15 cellular contexts compared by ENCODE assay signal in genomic region chr6:36959555-36960250, GRCh38. TPM values are rescaled to one million over a fixed set of nuclear protein-coding genes. Genes with fewer than 3 reads are reported as not detected.
DNase-seq lines count a peak whose midpoint lies in the region; ATAC-seq, FAIRE-seq and TF ChIP-seq lines count a peak whose summit lies in the region.
"Had no signal": no experiment of that assay in that cellular context is flagged by ENCODE, and none has a peak within 500 bp of the region (broad histone marks: within the 10 kb centered on the region; RNA-seq: fewer than 3 reads in every experiment).

No MANE protein-coding gene starts in this region.

- TF ChIP-seq CTCF in upper lobe of right lung (IDR thresholded peaks at IDR 0.05), result no peak

- ATAC-seq in T-cell (replicated peaks in 1 of 4) (no peak), upper lobe of right lung (no peak), HG03139 (IDR thresholded peaks at IDR 0.05; ENCODE audit: unreplicated experiment) (no peak)

- H3K27me3 ChIP-seq in upper lobe of right lung (no peaks in the 10 kb centered on the region), HAP-1 (ENCODE audit: low read depth) (no peaks in the 10 kb centered on the region)

- no peaks in the 10 kb centered on the region for H3K9me3 Mint-ChIP-seq in activated naive CD4-positive, alpha-beta T cell treated with anti-CD3 and anti-CD28 coated beads, Interleukin-2, amount 10 ng/mL, durations not matched to agents 7 days and 5 days
- H3K9me3 Mint-ChIP-seq in T-cell, result no peaks in the 10 kb centered on the region

- no peak overlapping the region for H3K4me3 ChIP-seq in upper lobe of right lung
- H3K4me3 ChIP-seq in HAP-1, result no peak overlapping the region

- H3K4me1 Mint-ChIP-seq in activated naive CD4-positive, alpha-beta T cell treated with anti-CD3 and anti-CD28 coated beads, Interleukin-2, amount 10 ng/mL, durations not matched to agents 7 days and 5 days, result peaks cover 67% of the 10 kb centered on the region
- H3K4me1 Mint-ChIP-seq in T-cell, result peaks cover 51 to 68% (median 62%) of the 10 kb centered on the region in 3 donors

- H3K4me1 ChIP-seq in upper lobe of right lung (peaks cover 8% of the 10 kb centered on the region), HAP-1 (no peaks in the 10 kb centered on the region)

- no peak for FAIRE-seq in GM12892 (lab: Jason Lieb, UNC)

- CTCF ChIA-PET in activated naive CD4-positive, alpha-beta T cell treated with anti-CD3 and anti-CD28 coated beads, Interleukin-2, amount 10 ng/mL, durations not matched to agents 7 days and 5 days (lab: Charles Lee), result interaction anchor here (1.3 kb wide), 1 partner anchor 46 kb away, joined by 3 read pairs; no protein-coding TSS in a partner anchor
- CTCF ChIA-PET in T-cell (lab: Charles Lee), result no interaction called here

- intact Hi-C loops in upper lobe of right lung (cut with DNase I), result no loop called here

- POLR2A ChIA-PET in T-cell (lab: Charles Lee), result interaction anchor here in 1 of 2 donors (0.7 kb wide), 1 partner anchor 46 kb away, joined by 6 read pairs; no protein-coding TSS in a partner anchor

- H3K9me3 ChIP-seq in upper lobe of right lung, result no peaks in the 10 kb centered on the region
- H3K9me3 ChIP-seq in HAP-1, result no peaks in the 10 kb centered on the region

- H3K36me3 Mint-ChIP-seq in activated naive CD4-positive, alpha-beta T cell treated with anti-CD3 and anti-CD28 coated beads, Interleukin-2, amount 10 ng/mL, durations not matched to agents 7 days and 5 days, result no peaks in the 10 kb centered on the region
- no peaks in the 10 kb centered on the region for H3K36me3 Mint-ChIP-seq in T-cell

- no peak for TF ChIP-seq POLR2A in GM12892 (IDR thresholded peaks at IDR 0.05; ENCODE audit: low read depth, low read length)

- no peak overlapping the region for H3K27ac Mint-ChIP-seq in activated naive CD4-positive, alpha-beta T cell treated with anti-CD3 and anti-CD28 coated beads, Interleukin-2, amount 10 ng/mL, durations not matched to agents 7 days and 5 days
- H3K27ac Mint-ChIP-seq in T-cell, result peak overlapping the region; percentile 29 to 34

- in situ Hi-C loops in HAP-1 (cut with MboI; ENCODE audit: low sequenced_read_pairs), result no loop called here

- H3K4me3 Mint-ChIP-seq in activated naive CD4-positive, alpha-beta T cell treated with anti-CD3 and anti-CD28 coated beads, Interleukin-2, amount 10 ng/mL, durations not matched to agents 7 days and 5 days, result no peak overlapping the region
- no peak overlapping the region for H3K4me3 Mint-ChIP-seq in T-cell

- H3K36me3 ChIP-seq in upper lobe of right lung, result no peaks in the 10 kb centered on the region
- H3K36me3 ChIP-seq in HAP-1 (replicated peaks), result no peaks in the 10 kb centered on the region

- H3K27ac ChIP-seq in upper lobe of right lung, result no peak overlapping the region
- H3K27ac ChIP-seq: HL-60 had no signal

- DNase-seq in activated naive CD4-positive, alpha-beta T cell treated with anti-CD3 and anti-CD28 coated beads, Interleukin-2, amount 10 ng/mL, durations not matched to agents 7 days and 5 days, result peak; percentile 10
- no peak for DNase-seq in activated naive CD4-positive, alpha-beta T cell treated with Interleukin-2 at 50 U/mL for 16 hours
- no peak for DNase-seq in T-cell
- DNase-seq in mesenteric fat pad (ENCODE audit: low spot score), result peak; percentile 87
- DNase-seq in upper lobe of right lung, result peak; percentile 54
- no peak for DNase-seq in HAP-1 (ENCODE audit: low spot score in 2 of 2)
- no peak for DNase-seq in GM12892 (ENCODE audit: insufficient read length)
- DNase-seq: KBM-7; NCI-H1092; NCI-H187; NK-92 treated with Interleukin-12 subunit alpha and Interleukin-12 subunit beta, amount 100 ng/mL, for 24 hours had no signal

- H3K27me3 Mint-ChIP-seq in activated naive CD4-positive, alpha-beta T cell treated with anti-CD3 and anti-CD28 coated beads, Interleukin-2, amount 10 ng/mL, durations not matched to agents 7 days and 5 days, result peaks cover 35% of the 10 kb centered on the region
- H3K27me3 Mint-ChIP-seq in T-cell, result no peaks in the 10 kb centered on the region

RNA-seq across cellular contexts. Expression of gene PI16, which starts 5.2 kb away (rescaled TPM):
- 10 to 100 TPM in 1 of 5 donors, 1 to 10 TPM in 4; 3.5 to 27.6 (median 7.8) TPM for total RNA-seq in T-cell
- 22.5 TPM for total RNA-seq in mesenteric fat pad
- total RNA-seq in upper lobe of right lung, result 3.4 TPM
- 0.11 TPM for polyA plus RNA-seq in GM12892 (2012; ENCODE audit: missing spikeins)
- total RNA-seq: A673, M059J had no signal

RNA-seq across cellular contexts. Expression of gene MTCH1, which starts 26.3 kb away (rescaled TPM):
- total RNA-seq in T-cell (100 to 1,000 TPM; 146 to 185 (median 160) TPM), mesenteric fat pad (169 TPM), upper lobe of right lung (194 TPM)
- 75.2 TPM for polyA plus RNA-seq in GM12892 (2012; ENCODE audit: missing spikeins)

RNA-seq across cellular contexts. Expression of gene FGD2, which starts 45.8 kb away (rescaled TPM):
- 10 to 100 TPM in 1 of 5 donors, 1 to 10 TPM in 4; 2.8 to 11.1 (median 3.3) TPM for total RNA-seq in T-cell
- 32.6 TPM for total RNA-seq in mesenteric fat pad
- 56.9 TPM for total RNA-seq in upper lobe of right lung
- polyA plus RNA-seq in GM12892 (2012; ENCODE audit: missing spikeins), result 19.4 TPM
- total RNA-seq: A673, M059J had no signal

Comparison
In these comparisons a context has a peak if more than half of its experiments do, and no peak if none do; other contexts are left out.
1. DNase-seq: peak in activated naive CD4-positive, alpha-beta T cell treated with anti-CD3 and anti-CD28 coated beads, Interleukin-2, amount 10 ng/mL, durations not matched to agents 7 days and 5 days (single experiment), mesenteric fat pad (single experiment) and upper lobe of right lung (single experiment); none in activated naive CD4-positive, alpha-beta T cell treated with Interleukin-2 at 50 U/mL for 16 hours (single experiment), T-cell (0 of 34), HAP-1 (0 of 2) and GM12892 (single experiment).